8 cellular contexts compared by ENCODE assay signal in genomic region chr14:54691525-54692260, GRCh38.
DNase-seq lines count a peak whose midpoint lies in the region; ATAC-seq and TF ChIP-seq lines count a peak whose summit lies in the region.

No MANE protein-coding gene starts in this region.

- TF ChIP-seq EP300 in SK-N-SH (IDR thresholded peaks at IDR 0.05; ENCODE audit: borderline replicate concordance in 1 of 2, low read depth in 1 of 2, low read length in 1 of 2): no peak
- TF ChIP-seq EP300 in sigmoid colon (IDR thresholded peaks at IDR 0.05): no peak

- H3K27me3 ChIP-seq in KMS-11 (ENCODE audit: insufficient read depth, low read depth): no peaks in the 10 kb centered on the region
- no peaks in the 10 kb centered on the region for H3K27me3 ChIP-seq in SK-N-SH (ENCODE audit: insufficient read depth)
- no peaks in the 10 kb centered on the region for H3K27me3 ChIP-seq in sigmoid colon

- no peak for TF ChIP-seq POLR2A in sigmoid colon (IDR thresholded peaks at IDR 0.05)

- H3K4me2 ChIP-seq in KMS-11: no peak overlapping the region
- H3K4me2 ChIP-seq in SK-N-SH: no peak overlapping the region

- H3K9ac ChIP-seq in KMS-11 (no peak overlapping the region), SK-N-SH (no peak overlapping the region)

- in situ Hi-C loops in astrocyte of the cerebellum (cut with HindIII; ENCODE audit: low sequenced_read_pairs): no loop called here

- H3K79me2 ChIP-seq in KMS-11 (ENCODE audit: insufficient read depth, low read depth) (no peaks in the 10 kb centered on the region), SK-N-SH (ENCODE audit: insufficient read depth) (peaks cover 99% of the 10 kb centered on the region)

- peak; percentile 85 for TF ChIP-seq RAD21 in SK-N-SH (IDR thresholded peaks at IDR 0.05; ENCODE audit: low read length)

- CTCF ChIA-PET in SK-N-SH (lab: Yijun Ruan, JAX): interaction anchor here (0.6 to 4.3 kb wide), 22 partner anchors 9 to 129 kb away, joined by 3 to 51 read pairs (median 4); partner anchors contain the start of gene SAMD4A

- no peak for ATAC-seq in HG02981 (IDR thresholded peaks at IDR 0.05; ENCODE audit: unreplicated experiment)

- peaks cover 6% of the 10 kb centered on the region for H3F3A ChIP-seq in SK-N-SH (replicated peaks; ENCODE audit: insufficient read depth)

- WGBS in SK-N-SH (ENCODE audit: low lambda C conversion rate): 48% methylated on average over 5 of the region's 5 CpGs
- WGBS in sigmoid colon, 2 donors: 44 to 46% methylated on average over 5 of the region's 5 CpGs

- H3K27ac ChIP-seq in KMS-11 (no peak overlapping the region), SK-N-SH (ENCODE audit: low read depth in 2 of 2, low read length in 1 of 2) (no peak overlapping the region), sigmoid colon (peak overlapping the region; percentile 24 to 95 (median 57))

- no peaks in the 10 kb centered on the region for H3K9me3 ChIP-seq in SK-N-SH
- H3K9me3 ChIP-seq in sigmoid colon: no peaks in the 10 kb centered on the region

- DNase-seq in GM12864 (ENCODE audit: low read depth) (no peak), SK-N-SH (peak; percentile 62), astrocyte of the cerebellum (ENCODE audit: low read depth) (peak; percentile 57), hypothalamus (lab: John Stamatoyannopoulos, UW) (peak in 39 of 51 donors; percentile 10 to 81 (median 46)), sigmoid colon (peak; percentile 92), mesenteric fat pad (ENCODE audit: low spot score) (no peak)

- H3K4me3 ChIP-seq in GM12864 (ENCODE audit: low read depth, low read length) (no peak overlapping the region), KMS-11 (IDR thresholded peaks at IDR 0.05; ENCODE audit: insufficient read depth, low read depth, low read length) (no peak overlapping the region), SK-N-SH (ENCODE audit: low read depth in 2 of 2, low read length in 1 of 2) (no peak overlapping the region), astrocyte of the cerebellum (ENCODE audit: low read depth, low read length) (no peak overlapping the region), sigmoid colon (no peak overlapping the region)

- H3K4me1 ChIP-seq in KMS-11 (ENCODE audit: low read depth, poor library complexity, severe bottlenecking) (no peaks in the 10 kb centered on the region), SK-N-SH (ENCODE audit: control insufficient read depth in 1 of 2, insufficient read depth in 2 of 2, low read depth in 1 of 2, low read length in 1 of 2) (peaks cover 6 to 8% of the 10 kb centered on the region in 2 experiments; a peak in 2 of 4 replicates), sigmoid colon (peaks cover 0 to 40% (median 36%) of the 10 kb centered on the region in 4 donors)

- intact Hi-C loops in sigmoid colon (cut with DNase I): loop anchor here (1.0 to 2.0 kb wide), 2 partner anchors 81 to 124 kb away; partner anchors contain the start of gene SAMD4A

- H3K9me2 ChIP-seq in SK-N-SH: no peaks in the 10 kb centered on the region

- H4K20me1 ChIP-seq in KMS-11 (ENCODE audit: insufficient read depth): no peaks in the 10 kb centered on the region
- H4K20me1 ChIP-seq in SK-N-SH (ENCODE audit: insufficient read depth): peaks cover 22% of the 10 kb centered on the region

- H3K36me3 ChIP-seq in KMS-11 (ENCODE audit: insufficient read depth) (no peaks in the 10 kb centered on the region), SK-N-SH (replicated peaks in 1 of 2; ENCODE audit: control insufficient read depth in 1 of 2, insufficient read depth in 2 of 2, low read length in 1 of 2) (no peaks in the 10 kb centered on the region), sigmoid colon (no peaks in the 10 kb centered on the region)

- POLR2A ChIA-PET in SK-N-SH (lab: Yijun Ruan, JAX): interaction anchor here (0.6 to 1.0 kb wide), 2 partner anchors 126 to 385 kb away, joined by 3 read pairs; no protein-coding TSS in a partner anchor

- H2AFZ ChIP-seq in KMS-11 (ENCODE audit: low read depth) (no peak overlapping the region), SK-N-SH (ENCODE audit: low read depth) (no peak overlapping the region)

- peak; percentile 95 for TF ChIP-seq CTCF in GM12864 (IDR thresholded peaks at IDR 0.05; ENCODE audit: low read depth, low read length, missing control alignments)
- peak; percentile 58 for TF ChIP-seq CTCF in KMS-11 (conservative IDR thresholded peaks at IDR 0.05; ENCODE audit: low read depth, low read length)
- peak; percentile 85 for TF ChIP-seq CTCF in SK-N-SH (IDR thresholded peaks at IDR 0.05)
- peak; percentile 94 for TF ChIP-seq CTCF in astrocyte of the cerebellum (IDR thresholded peaks at IDR 0.05; ENCODE audit: low read depth, low read length, missing control alignments)
- peak; percentile 74 to 82 (median 82) for TF ChIP-seq CTCF in sigmoid colon (IDR thresholded peaks at IDR 0.05)

TF ChIP-seq in SK-N-SH, 30 proteins besides CTCF, POLR2A, EP300 and RAD21:
- TF ChIP-seq SMC3 (IDR thresholded peaks at IDR 0.05; ENCODE audit: low read depth, low read length): peak; percentile 82
- TF ChIP-seq, protein P1, sequence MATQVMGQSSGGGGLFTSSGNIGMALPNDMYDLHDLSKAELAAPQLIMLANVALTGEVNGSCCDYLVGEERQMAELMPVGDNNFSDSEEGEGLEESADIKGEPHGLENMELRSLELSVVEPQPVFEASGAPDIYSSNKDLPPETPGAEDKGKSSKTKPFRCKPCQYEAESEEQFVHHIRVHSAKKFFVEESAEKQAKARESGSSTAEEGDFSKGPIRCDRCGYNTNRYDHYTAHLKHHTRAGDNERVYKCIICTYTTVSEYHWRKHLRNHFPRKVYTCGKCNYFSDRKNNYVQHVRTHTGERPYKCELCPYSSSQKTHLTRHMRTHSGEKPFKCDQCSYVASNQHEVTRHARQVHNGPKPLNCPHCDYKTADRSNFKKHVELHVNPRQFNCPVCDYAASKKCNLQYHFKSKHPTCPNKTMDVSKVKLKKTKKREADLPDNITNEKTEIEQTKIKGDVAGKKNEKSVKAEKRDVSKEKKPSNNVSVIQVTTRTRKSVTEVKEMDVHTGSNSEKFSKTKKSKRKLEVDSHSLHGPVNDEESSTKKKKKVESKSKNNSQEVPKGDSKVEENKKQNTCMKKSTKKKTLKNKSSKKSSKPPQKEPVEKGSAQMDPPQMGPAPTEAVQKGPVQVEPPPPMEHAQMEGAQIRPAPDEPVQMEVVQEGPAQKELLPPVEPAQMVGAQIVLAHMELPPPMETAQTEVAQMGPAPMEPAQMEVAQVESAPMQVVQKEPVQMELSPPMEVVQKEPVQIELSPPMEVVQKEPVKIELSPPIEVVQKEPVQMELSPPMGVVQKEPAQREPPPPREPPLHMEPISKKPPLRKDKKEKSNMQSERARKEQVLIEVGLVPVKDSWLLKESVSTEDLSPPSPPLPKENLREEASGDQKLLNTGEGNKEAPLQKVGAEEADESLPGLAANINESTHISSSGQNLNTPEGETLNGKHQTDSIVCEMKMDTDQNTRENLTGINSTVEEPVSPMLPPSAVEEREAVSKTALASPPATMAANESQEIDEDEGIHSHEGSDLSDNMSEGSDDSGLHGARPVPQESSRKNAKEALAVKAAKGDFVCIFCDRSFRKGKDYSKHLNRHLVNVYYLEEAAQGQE (IDR thresholded peaks at IDR 0.05; ENCODE audit: low read depth, low read length): no peak
TF ChIP-seq in SK-N-SH: peak in this region for 1.

Comparison
In these comparisons a context has a peak if more than half of its experiments do, and no peak if none do; other contexts are left out.
1. DNase-seq: peak in SK-N-SH (single experiment), astrocyte of the cerebellum (single experiment), hypothalamus (39 of 51) and sigmoid colon (single experiment); none in GM12864 (single experiment) and mesenteric fat pad (single experiment).
2. H3K27ac ChIP-seq: peak in sigmoid colon (4 of 4); none in KMS-11 (single experiment) and SK-N-SH (0 of 2).
3. Peak in every context shown above with its lines, with median percentiles within 50 percentile points of each other: CTCF ChIP-seq.